In the genomic region with DNA sequence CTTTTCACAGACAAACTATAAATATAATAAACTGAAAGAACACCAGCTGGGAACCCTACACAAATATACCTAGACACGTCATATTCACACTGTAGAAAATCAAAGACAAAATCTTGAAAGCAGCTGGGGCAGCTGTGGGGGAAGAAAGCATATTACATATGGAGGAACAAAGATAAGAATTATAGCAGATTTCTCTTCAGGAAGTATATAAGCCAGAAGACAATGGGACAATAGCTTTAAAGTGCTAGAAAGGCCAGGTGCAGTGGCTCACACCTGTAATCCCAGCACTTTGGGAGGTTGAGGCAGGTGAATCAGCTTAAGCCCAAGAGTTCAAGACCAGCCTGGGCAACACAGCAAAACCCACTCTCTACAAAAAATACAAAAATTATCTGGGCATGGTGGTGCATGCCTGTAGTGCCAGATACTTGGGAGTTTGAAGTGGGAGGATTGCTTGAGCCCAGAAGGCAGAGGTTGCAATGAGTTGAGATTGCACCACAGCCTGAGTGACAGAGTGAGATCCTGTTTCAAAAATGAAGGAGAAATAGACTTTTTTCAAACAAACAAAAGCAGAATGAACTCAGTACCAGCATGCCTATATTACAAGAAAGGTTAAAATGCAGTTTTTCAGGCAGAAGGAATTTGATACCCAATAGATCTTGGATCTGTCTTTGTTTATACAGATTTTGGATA, we compare ENCODE assay signal across 17 cellular contexts.
"Had no signal": no experiment of that assay in that cellular context is flagged by ENCODE, and none has a peak within 500 bp of the region (broad histone marks: within the 10 kb centered on the region; RNA-seq: fewer than 3 reads in every experiment).

No MANE protein-coding gene starts in this region.

- ATAC-seq: esophagus mucosa; lower lobe of right lung; natural killer cell; stimulated activated naive CD8-positive, alpha-beta T cell treated with anti-CD3 and anti-CD28 coated beads, Interleukin-15, amount 100 ng/mL, for 72 hours had no signal

- H3K27me3 ChIP-seq: brain microvascular endothelial cell had no signal

- H3K27ac ChIP-seq: brain microvascular endothelial cell, lower lobe of right lung had no signal

- H3K9me3 ChIP-seq: lower lobe of right lung had no signal

- H3K27ac Mint-ChIP-seq: activated naive CD8-positive, alpha-beta T cell treated with anti-CD3 and anti-CD28 coated beads, Interleukin-2, amount 10 ng/mL, durations not matched to agents 7 days and 5 days; natural killer cell; type B pancreatic cell had no signal

- H3K4me1 Mint-ChIP-seq: activated naive CD8-positive, alpha-beta T cell treated with anti-CD3 and anti-CD28 coated beads, Interleukin-2, amount 10 ng/mL, durations not matched to agents 7 days and 5 days; central memory CD8-positive, alpha-beta T cell; natural killer cell had no signal

- H3K27me3 Mint-ChIP-seq: activated naive CD8-positive, alpha-beta T cell treated with anti-CD3 and anti-CD28 coated beads, Interleukin-2, amount 10 ng/mL, durations not matched to agents 7 days and 5 days; central memory CD8-positive, alpha-beta T cell; stimulated activated naive CD8-positive, alpha-beta T cell treated with anti-CD3 and anti-CD28 coated beads, Interleukin-15, amount 100 ng/mL, for 72 hours; type B pancreatic cell had no signal

- DNase-seq: activated CD4-positive, alpha-beta T cell treated with anti-CD3 and anti-CD28 coated beads for 1 hour; activated CD4-positive, alpha-beta T cell treated with anti-CD3 and anti-CD28 coated beads, Interleukin-2, amount 50 U/mL, for 4 hours; activated naive CD4-positive, alpha-beta T cell; activated naive CD8-positive, alpha-beta T cell treated with anti-CD3 and anti-CD28 coated beads, Interleukin-2, amount 10 ng/mL, durations not matched to agents 7 days and 5 days; aorta; brain microvascular endothelial cell; effector CD8-positive, alpha-beta T cell; foreskin fibroblast; hypothalamus; lower lobe of right lung; natural killer cell; stimulated activated CD8-positive, alpha-beta memory T cell treated with anti-CD3 and anti-CD28 coated beads, Interleukin-4, amount 100 ng/mL, for 48 hours; stimulated activated naive CD8-positive, alpha-beta T cell treated with anti-CD3 and anti-CD28 coated beads, Interleukin-15, amount 100 ng/mL, for 72 hours had no signal

- H3K4me1 ChIP-seq: lower lobe of right lung had no signal

- H3K4me3 ChIP-seq: lower lobe of right lung had no signal

- H3K4me3 Mint-ChIP-seq: activated naive CD8-positive, alpha-beta T cell treated with anti-CD3 and anti-CD28 coated beads, Interleukin-2, amount 10 ng/mL, durations not matched to agents 7 days and 5 days; central memory CD8-positive, alpha-beta T cell; natural killer cell; stimulated activated naive CD8-positive, alpha-beta T cell treated with anti-CD3 and anti-CD28 coated beads, Interleukin-15, amount 100 ng/mL, for 72 hours; type B pancreatic cell had no signal

- FAIRE-seq: keratinocyte had no signal
